In the genomic region with DNA sequence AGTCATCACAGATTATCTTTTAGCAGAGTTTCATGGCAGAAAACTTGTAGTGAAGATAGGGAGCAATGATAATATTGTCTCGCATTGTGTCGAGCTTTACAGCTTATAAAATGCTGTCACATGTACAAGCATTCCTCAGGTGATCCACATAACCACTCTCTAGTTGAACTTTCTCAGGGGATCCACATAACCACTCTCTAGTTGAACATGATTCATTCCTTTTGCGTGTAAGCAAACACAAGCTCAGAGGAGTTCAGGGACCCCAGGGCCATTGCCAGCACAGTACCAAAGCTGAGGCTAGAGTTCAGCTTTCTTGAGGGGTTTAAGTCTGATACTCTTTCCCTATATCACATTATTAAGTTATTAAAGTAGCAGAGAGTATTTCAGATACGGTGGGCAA, we compare ENCODE assay signal across 1 cellular context.
TF ChIP-seq lines count a peak whose summit lies in the region.

No MANE protein-coding gene starts in this region.

TF ChIP-seq in HepG2, 621 proteins besides CTCF, POLR2A, EP300 and RAD21 (continued from another document):
- TF ChIP-seq ZBTB49 (CRISPR knock-in tag; IDR thresholded peaks at IDR 0.05; ENCODE audit: borderline replicate concordance), result no peak
- no peak for TF ChIP-seq TRIM24 (CRISPR knock-in tag; IDR thresholded peaks at IDR 0.05)
- no peak for TF ChIP-seq ZNF256 (CRISPR knock-in tag; conservative IDR thresholded peaks at IDR 0.05)
